Comparison of ENCODE assay signal across 29 cellular contexts in genomic region chr19:28437390-28438346, GRCh38.
DNase-seq lines count a peak whose midpoint lies in the region; ATAC-seq and TF ChIP-seq lines count a peak whose summit lies in the region.
"Had no signal": no experiment of that assay in that cellular context is flagged by ENCODE, and none has a peak within 500 bp of the region (broad histone marks: within the 10 kb centered on the region; RNA-seq: fewer than 3 reads in every experiment).

No MANE protein-coding gene starts in this region.

- no peak overlapping the region for H3K27ac Mint-ChIP-seq in activated T-cell treated with anti-CD3 and anti-CD28 coated beads, Interleukin-2, amount 50 U/mL, for 24 hours
- H3K27ac Mint-ChIP-seq: activated naive CD8-positive, alpha-beta T cell treated with anti-CD3 and anti-CD28 coated beads, Interleukin-2, amount 10 ng/mL, durations not matched to agents 7 days and 5 days; mesothelial cell of epicardium; T-helper 17 cell had no signal

- intact Hi-C loops in left lung (cut with DNase I) = no loop called here

- H3K36me3 ChIP-seq in RWPE2 (ENCODE audit: low read depth) (no peaks in the 10 kb centered on the region), left lung (no peaks in the 10 kb centered on the region)
- H3K36me3 ChIP-seq: BE2C, cardiac muscle cell, tibial nerve had no signal

- H3K36me3 Mint-ChIP-seq in activated T-cell treated with anti-CD3 and anti-CD28 coated beads, Interleukin-2, amount 50 U/mL, for 24 hours (ENCODE audit: low read depth) = no peaks in the 10 kb centered on the region
- H3K36me3 Mint-ChIP-seq: activated naive CD8-positive, alpha-beta T cell treated with anti-CD3 and anti-CD28 coated beads, Interleukin-2, amount 10 ng/mL, durations not matched to agents 7 days and 5 days; CD8-positive, alpha-beta T cell; mesothelial cell of epicardium had no signal

- no peaks in the 10 kb centered on the region for H3K9me3 Mint-ChIP-seq in activated T-cell treated with anti-CD3 and anti-CD28 coated beads, Interleukin-2, amount 50 U/mL, for 24 hours

- no peaks in the 10 kb centered on the region for H3K27me3 ChIP-seq in RWPE2 (ENCODE audit: insufficient read depth, poor library complexity, severe bottlenecking)
- H3K27me3 ChIP-seq in left lung = no peaks in the 10 kb centered on the region
- H3K27me3 ChIP-seq: BE2C, cardiac muscle cell, tibial nerve had no signal

- no peaks in the 10 kb centered on the region for H3K4me1 Mint-ChIP-seq in activated T-cell treated with anti-CD3 and anti-CD28 coated beads, Interleukin-2, amount 50 U/mL, for 24 hours (ENCODE audit: low read depth)
- H3K4me1 Mint-ChIP-seq: activated naive CD8-positive, alpha-beta T cell treated with anti-CD3 and anti-CD28 coated beads, Interleukin-2, amount 10 ng/mL, durations not matched to agents 7 days and 5 days; mesothelial cell of epicardium; T-helper 17 cell had no signal

- H3K4me3 ChIP-seq in RWPE2 (ENCODE audit: severe bottlenecking) (no peak overlapping the region), left lung (no peak overlapping the region)
- H3K4me3 ChIP-seq: cardiac muscle cell, SK-N-MC, tibial nerve had no signal

- DNase-seq in DMS153 (lab: John Stamatoyannopoulos, UW) (peak; percentile 87), NCI-H1105 treated with DMSO at 0.1 percent for 48 hours (lab: John Stamatoyannopoulos, UW) (peak; percentile 75), RWPE2 (ENCODE audit: low spot score) (no peak), left lung (peak in 1 of 2 donors; percentile 38), AG08395 (ENCODE audit: low spot score) (no peak)
- DNase-seq in activated T-cell treated with anti-CD3 and anti-CD28 coated beads, Interleukin-2, amount 50 U/mL, for 24 hours = no peak
- DNase-seq: ACHN; activated CD4-positive, CD25-positive, alpha-beta regulatory T cell; activated gamma-delta T cell treated with Interleukin-2 at 50 U/mL for 16 hours; activated naive CD8-positive, alpha-beta T cell treated with anti-CD3 and anti-CD28 coated beads, Interleukin-2, amount 10 ng/mL, durations not matched to agents 7 days and 5 days; activated T-cell treated with anti-CD3 and anti-CD28 coated beads, Interleukin-2, amount 50 U/mL, for 48 hours; aorta; BE2C; CD8-positive, alpha-beta T cell; cortex of kidney; effector memory CD8-positive, alpha-beta T cell; GOT3; head of caudate nucleus; naive thymus-derived CD4-positive, alpha-beta T cell; occipital lobe; stimulated activated CD4-positive, alpha-beta T cell treated with anti-CD3 and anti-CD28 coated beads, Interleukin-4, amount 100 ng/mL, for 4 hours; T-helper 17 cell had no signal

- H3K4me1 ChIP-seq in RWPE2 (ENCODE audit: insufficient read depth, poor library complexity, severe bottlenecking) (no peaks in the 10 kb centered on the region), left lung (no peaks in the 10 kb centered on the region)
- H3K4me1 ChIP-seq: BE2C had no signal

- TF ChIP-seq CTCF in RWPE2 (IDR thresholded peaks at IDR 0.05; ENCODE audit: poor library complexity, severe bottlenecking) (no peak), left lung (IDR thresholded peaks at IDR 0.05) (no peak)

- H3K27ac ChIP-seq in RWPE2 (ENCODE audit: poor library complexity, severe bottlenecking) (no peak overlapping the region), left lung (no peak overlapping the region)
- H3K27ac ChIP-seq: cardiac muscle cell, RWPE1, SK-N-MC, tibial nerve had no signal

- H3K4me3 Mint-ChIP-seq in activated T-cell treated with anti-CD3 and anti-CD28 coated beads, Interleukin-2, amount 50 U/mL, for 24 hours = no peak overlapping the region
- H3K4me3 Mint-ChIP-seq: activated naive CD8-positive, alpha-beta T cell treated with anti-CD3 and anti-CD28 coated beads, Interleukin-2, amount 10 ng/mL, durations not matched to agents 7 days and 5 days; CD8-positive, alpha-beta T cell; mesothelial cell of epicardium; T-helper 17 cell had no signal

- ATAC-seq in RWPE2 (ENCODE audit: low read depth) = peak; percentile 50; the same call in 2 of the 3 replicates
- peak; percentile 94 for ATAC-seq in left lung
- no peak for ATAC-seq in GM19452 (IDR thresholded peaks at IDR 0.05; ENCODE audit: unreplicated experiment)
- no peak for ATAC-seq in SK-N-SH treated with all-trans-retinoic acid at 6 μM for 48 hours
- ATAC-seq: CD8-positive, alpha-beta T cell; effector memory CD8-positive, alpha-beta T cell; naive thymus-derived CD4-positive, alpha-beta T cell; T-helper 17 cell had no signal

- H3K9me3 ChIP-seq in RWPE2 (ENCODE audit: severe bottlenecking) = no peaks in the 10 kb centered on the region
- H3K9me3 ChIP-seq in left lung = no peaks in the 10 kb centered on the region
- H3K9me3 ChIP-seq: BE2C, tibial nerve had no signal

- no peaks in the 10 kb centered on the region for H3K27me3 Mint-ChIP-seq in activated T-cell treated with anti-CD3 and anti-CD28 coated beads, Interleukin-2, amount 50 U/mL, for 24 hours
- H3K27me3 Mint-ChIP-seq: activated naive CD8-positive, alpha-beta T cell treated with anti-CD3 and anti-CD28 coated beads, Interleukin-2, amount 10 ng/mL, durations not matched to agents 7 days and 5 days; effector memory CD8-positive, alpha-beta T cell; T-helper 17 cell had no signal

TF ChIP-seq in SK-N-SH treated with all-trans-retinoic acid at 6 μM for 48 hours, 23 proteins besides CTCF, POLR2A, EP300 and RAD21:
- TF ChIP-seq GLIS3 (CRISPR knock-in tag; IDR thresholded peaks at IDR 0.05) (no peak), PPARA (CRISPR knock-in tag; IDR thresholded peaks at IDR 0.05; ENCODE audit: borderline replicate concordance) (no peak), OSR1 (CRISPR knock-in tag; IDR thresholded peaks at IDR 0.05) (no peak), TSHZ2 (CRISPR knock-in tag; IDR thresholded peaks at IDR 0.05) (no peak), ZNF565 (CRISPR knock-in tag; conservative IDR thresholded peaks at IDR 0.05; ENCODE audit: low read depth) (no peak), ZNF8 (CRISPR knock-in tag; IDR thresholded peaks at IDR 0.05) (no peak), ARNTL (CRISPR knock-in tag; IDR thresholded peaks at IDR 0.05; ENCODE audit: borderline replicate concordance, low read depth) (no peak), CREB5 (CRISPR knock-in tag; IDR thresholded peaks at IDR 0.05; ENCODE audit: low read depth) (no peak), ISL1 (CRISPR knock-in tag; IDR thresholded peaks at IDR 0.05) (no peak), ZFP3 (CRISPR knock-in tag; IDR thresholded peaks at IDR 0.05) (no peak)

Comparison
In these comparisons a context has a peak if more than half of its experiments do, and no peak if none do; other contexts are left out.
1. DNase-seq: peak in DMS153 (single experiment) and NCI-H1105 treated with DMSO at 0.1 percent for 48 hours (single experiment); none in RWPE2 (single experiment), AG08395 (single experiment) and activated T-cell treated with anti-CD3 and anti-CD28 coated beads, Interleukin-2, amount 50 U/mL, for 24 hours (single experiment).
2. ATAC-seq: peak in RWPE2 (single experiment) and left lung (single experiment); none in GM19452 (single experiment) and SK-N-SH treated with all-trans-retinoic acid at 6 μM for 48 hours (single experiment).